In genomic region chr1:156282143-156282478, GRCh38 we compare ENCODE assay signal across 8 cellular contexts. TPM values are rescaled to one million over a fixed set of nuclear protein-coding genes. Genes with fewer than 3 reads are reported as not detected.
DNase-seq lines count a peak whose midpoint lies in the region; ATAC-seq, FAIRE-seq and TF ChIP-seq lines count a peak whose summit lies in the region.

No MANE protein-coding gene starts in this region.

- no peaks in the 10 kb centered on the region for H3K9me3 Mint-ChIP-seq in activated T-cell treated with anti-CD3 and anti-CD28 coated beads, Interleukin-2, amount 50 U/mL, for 24 hours

- H3K36me3 Mint-ChIP-seq in activated T-cell treated with anti-CD3 and anti-CD28 coated beads, Interleukin-2, amount 50 U/mL, for 24 hours (ENCODE audit: low read depth) = peaks cover 80% of the 10 kb centered on the region

- H3K27ac Mint-ChIP-seq in activated T-cell treated with anti-CD3 and anti-CD28 coated beads, Interleukin-2, amount 50 U/mL, for 24 hours = peak overlapping the region; percentile 94

- FAIRE-seq in K562 (lab: Jason Lieb, UNC) = peak; percentile 6

- H3K4me1 ChIP-seq in K562 (replicated peaks in 1 of 2; ENCODE audit: control insufficient read depth in 2 of 2, insufficient read depth in 2 of 2, low read length in 2 of 2) (peaks cover 6 to 10% of the 10 kb centered on the region in 2 experiments; a peak in 4 of 5 replicates), thyroid gland (peaks cover 16 to 21% of the 10 kb centered on the region in 2 donors)

- BruUV-seq in K562 (replicated peaks; lab: Mats Ljungman, UMichigan) = no TSS peak

- H3K27me3 Mint-ChIP-seq in activated T-cell treated with anti-CD3 and anti-CD28 coated beads, Interleukin-2, amount 50 U/mL, for 24 hours = no peaks in the 10 kb centered on the region

- peak overlapping the region; percentile 88 for H3K4me3 Mint-ChIP-seq in activated T-cell treated with anti-CD3 and anti-CD28 coated beads, Interleukin-2, amount 50 U/mL, for 24 hours

- TF ChIP-seq POLR2A in K562 (conservative IDR thresholded peaks at IDR 0.05) (no peak), thyroid gland (IDR thresholded peaks at IDR 0.05) (no peak)

- 0% methylated on average over 5 of the region's 10 CpGs for WGBS in K562 (ENCODE audit: insufficient coverage, low coverage, missing lambda C conversion rate)
- WGBS in thyroid gland, 2 donors = 1 to 2% methylated on average over 10 of the region's 10 CpGs

- peaks cover 52% of the 10 kb centered on the region for H3K36me3 ChIP-seq in K562 (ENCODE audit: control insufficient read depth, insufficient read depth, low read length)
- H3K36me3 ChIP-seq in thyroid gland = peaks cover 14 to 15% of the 10 kb centered on the region in 2 donors

- intact Hi-C loops in K562 (cut with micrococcal nuclease) (no loop called here), thyroid gland (cut with DNase I) (no loop called here)

- peak overlapping the region; percentile 95 for H2AFZ ChIP-seq in K562 (ENCODE audit: low read depth, low read length)

- no peaks in the 10 kb centered on the region for H3K9me3 ChIP-seq in K562 (replicated peaks; ENCODE audit: control insufficient read depth, insufficient read depth, low read depth, low read length)
- no peaks in the 10 kb centered on the region for H3K9me3 ChIP-seq in thyroid gland

- peak overlapping the region; percentile 100 for H3K4me2 ChIP-seq in K562 (ENCODE audit: insufficient read depth, low read length)

- H3K4me3 ChIP-seq in K562 (peak overlapping the region; percentile 97), thyroid gland (replicated peaks in 1 of 3) (peak overlapping the region; percentile 33 to 94 (median 61))

- in situ Hi-C loops in K562 (cut with MboI) = no loop called here

- H3K9me1 ChIP-seq in K562 (ENCODE audit: control insufficient read depth, insufficient read depth, low read length) = no peaks in the 10 kb centered on the region

- POLR2A ChIA-PET in K562 (lab: Yijun Ruan, JAX) = interaction anchor here (0.6 to 6.3 kb wide), 20 partner anchors 10 to 262 kb away, joined by 3 to 63 read pairs (median 4); partner anchors contain the start of genes GLMP and PMF1

- no peak for TF ChIP-seq RAD21 in K562 (CRISPR knock-in tag; conservative IDR thresholded peaks at IDR 0.05 in 1 of 2, IDR thresholded peaks at IDR 0.05 in 1 of 2)

- CTCF ChIA-PET in K562 (lab: Yijun Ruan, JAX; ENCODE audit: low intra/inter-chr PET ratio) = no interaction called here

- no peaks in the 10 kb centered on the region for H3K27me3 ChIP-seq in K562 (ENCODE audit: control insufficient read depth in 2 of 2, insufficient read depth in 2 of 2, low read length in 2 of 2)
- H3K27me3 ChIP-seq in thyroid gland = no peaks in the 10 kb centered on the region

- ATAC-seq in K562 (peak; percentile 10), left lobe of liver (peak; percentile 10)

- peaks cover 11% of the 10 kb centered on the region; the same call in 1 of the 2 replicates for H4K20me1 ChIP-seq in K562 (replicated peaks; ENCODE audit: control insufficient read depth, insufficient read depth, low read length)

- TF ChIP-seq CTCF in K562 (IDR thresholded peaks at IDR 0.05 in 2 of 3, conservative IDR thresholded peaks at IDR 0.05 in 1 of 3; ENCODE audit: insufficient read depth in 2 of 3, low read depth in 1 of 3, low read length in 3 of 3) (no peak), thyroid gland (IDR thresholded peaks at IDR 0.05) (no peak)

- peaks cover 39% of the 10 kb centered on the region for H3K4me1 Mint-ChIP-seq in activated T-cell treated with anti-CD3 and anti-CD28 coated beads, Interleukin-2, amount 50 U/mL, for 24 hours (ENCODE audit: low read depth)

- H3K27ac ChIP-seq in K562 (ENCODE audit: extremely low read depth, low read depth, low read length) (peak overlapping the region; percentile 93), thyroid gland (peak overlapping the region in 2 of 3 donors; percentile 64 to 90)

- peak overlapping the region; percentile 91 to 97 for H3K9ac ChIP-seq in K562 (ENCODE audit: insufficient read depth in 1 of 2, low read depth in 2 of 2, low read length in 2 of 2)

- no peak for TF ChIP-seq EP300 in K562 (IDR thresholded peaks at IDR 0.05; ENCODE audit: low read length)

- DNase-seq in activated T-cell treated with anti-CD3 and anti-CD28 coated beads, Interleukin-2, amount 50 U/mL, for 24 hours = no peak
- no peak for DNase-seq in activated T-cell treated with anti-CD3 and anti-CD28 coated beads, Interleukin-2, amount 50 U/mL, for 48 hours
- DNase-seq in NCI-H146 (lab: John Stamatoyannopoulos, UW) (peak; percentile 71), K562 (ENCODE audit: extremely low read depth in 1 of 4, low spot score in 3 of 4) (no peak), left lobe of liver (ENCODE audit: low spot score) (no peak), thyroid gland (peak in 1 of 2 donors; percentile 30), OCI-M1 (lab: John Stamatoyannopoulos, UW) (no peak), NAMALWA (ENCODE audit: low spot score) (no peak)

- peaks cover 52% of the 10 kb centered on the region for H3K79me2 ChIP-seq in K562 (ENCODE audit: control insufficient read depth, insufficient read depth, low read length)

RNA-seq across cellular contexts. Expression of gene SMG5, which starts 0.5 kb away (rescaled TPM):
- 126 and 277 TPM in 2 replicates for total RNA-seq in K562 (2011; cell fraction: chromatin; rRNA removed; ENCODE audit: low replicate concordance)
- total RNA-seq in K562 (2011; cell fraction: nucleolus; rRNA removed) = 112 and 123 TPM in 2 replicates
- total RNA-seq in K562 (2011; cell fraction: nucleoplasm; rRNA removed) = 105 and 122 TPM in 2 replicates
- total RNA-seq in K562 (2014; rRNA removed) = 56.0 and 71.6 TPM in 2 replicates
- 33.1 and 41.4 TPM in 2 replicates for total RNA-seq in K562 (2014; rRNA removed; fragmentation: Illumina TruSeq; extraction: Trizol)
- total RNA-seq in K562 (2015; rRNA removed; fragmentation: Illumina TruSeq; extraction: Trizol) = 53.1 and 53.7 TPM in 2 replicates
- 78.4 and 85.9 TPM in 2 replicates for total RNA-seq in K562 (2021)
- polyA plus RNA-seq in K562 (2011; rRNA removed) = 41.4 and 53.9 TPM in 2 replicates
- polyA plus RNA-seq in K562 (2011; cell fraction: cytosol; rRNA removed) = 33.8 and 36.1 TPM in 2 replicates
- 202 and 245 TPM in 2 replicates for polyA plus RNA-seq in K562 (2011; cell fraction: nucleus; rRNA removed)
- polyA plus RNA-seq in K562 (2012) = 44.7 and 57.3 TPM in 2 replicates
- polyA plus RNA-seq in K562 (2014; fragmentation: Illumina TruSeq; extraction: Trizol) = 69.4 and 69.7 TPM in 2 replicates
- 1 to 10 TPM; 1.4 to 1.6 TPM for polyA plus RNA-seq in K562 (2014; fragmentation: Nextera tagmentation; extraction: Ambion mirVana)
- 53.0 and 58.7 TPM in 2 replicates for polyA plus RNA-seq in K562 (2014; rRNA removed)
- 27.6 and 30.1 TPM in 2 replicates for polyA minus RNA-seq in K562 (2011; rRNA and poly(A)+ RNA removed)
- polyA minus RNA-seq in K562 (2011; cell fraction: cytosol; rRNA and poly(A)+ RNA removed) = 18.5 and 20.0 TPM in 2 replicates
- 29.4 and 36.3 TPM in 2 replicates for polyA minus RNA-seq in K562 (2011; cell fraction: nucleus; rRNA and poly(A)+ RNA removed)
- 43.3 TPM for total RNA-seq in left lobe of liver
- 10 to 100 TPM; 57.2 to 89.0 (median 76.1) TPM for total RNA-seq in thyroid gland

RNA-seq across cellular contexts. Expression of gene TMEM79, which starts 2.0 kb away (rescaled TPM):
- total RNA-seq in K562 (2011; cell fraction: chromatin; rRNA removed; ENCODE audit: low replicate concordance) = 7.9 and 23.3 TPM in 2 replicates
- total RNA-seq in K562 (2011; cell fraction: nucleolus; rRNA removed) = 23.9 and 26.5 TPM in 2 replicates
- 14.7 and 15.8 TPM in 2 replicates for total RNA-seq in K562 (2011; cell fraction: nucleoplasm; rRNA removed)
- 3.8 and 6.9 TPM in 2 replicates for total RNA-seq in K562 (2014; rRNA removed)
- total RNA-seq in K562 (2014; rRNA removed; fragmentation: Illumina TruSeq; extraction: Trizol) = 2.1 and 2.6 TPM in 2 replicates
- 5.1 and 5.4 TPM in 2 replicates for total RNA-seq in K562 (2015; rRNA removed; fragmentation: Illumina TruSeq; extraction: Trizol)
- total RNA-seq in K562 (2021) = 6.8 and 7.2 TPM in 2 replicates
- 4.0 and 4.8 TPM in 2 replicates for polyA plus RNA-seq in K562 (2011; rRNA removed)
- polyA plus RNA-seq in K562 (2011; cell fraction: cytosol; rRNA removed) = 5.0 and 12.1 TPM in 2 replicates
- 10.3 and 25.9 TPM in 2 replicates for polyA plus RNA-seq in K562 (2011; cell fraction: nucleus; rRNA removed)
- 5.7 and 9.5 TPM in 2 replicates for polyA plus RNA-seq in K562 (2012)
- polyA plus RNA-seq in K562 (2014; fragmentation: Illumina TruSeq; extraction: Trizol) = 5.6 and 5.7 TPM in 2 replicates
- 1 to 10 TPM in 1 of 2 experiments, under 1 TPM in 1; 0.69 to 1.2 TPM for polyA plus RNA-seq in K562 (2014; fragmentation: Nextera tagmentation; extraction: Ambion mirVana)
- polyA plus RNA-seq in K562 (2014; rRNA removed) = 6.1 and 8.3 TPM in 2 replicates
- polyA minus RNA-seq in K562 (2011; rRNA and poly(A)+ RNA removed) = 2.3 TPM in 2 replicates
- polyA minus RNA-seq in K562 (2011; cell fraction: cytosol; rRNA and poly(A)+ RNA removed) = 1.6 and 2.3 TPM in 2 replicates
- 7.0 and 10.9 TPM in 2 replicates for polyA minus RNA-seq in K562 (2011; cell fraction: nucleus; rRNA and poly(A)+ RNA removed)
- total RNA-seq in left lobe of liver = 2.6 TPM
- 1 to 10 TPM in 3 of 4 donors, under 1 TPM in 1; 0.96 to 2.2 (median 1.7) TPM for total RNA-seq in thyroid gland

RNA-seq across cellular contexts. Expression of gene GLMP, which starts 13.4 kb away (rescaled TPM):
- 13.4 and 24.2 TPM in 2 replicates for total RNA-seq in K562 (2011; cell fraction: chromatin; rRNA removed; ENCODE audit: low replicate concordance)
- 21.3 and 23.8 TPM in 2 replicates for total RNA-seq in K562 (2011; cell fraction: nucleolus; rRNA removed)
- total RNA-seq in K562 (2011; cell fraction: nucleoplasm; rRNA removed) = 24.8 and 28.6 TPM in 2 replicates
- total RNA-seq in K562 (2014; rRNA removed) (25.7 and 27.0 TPM in 2 replicates), K562 (2014; rRNA removed; fragmentation: Illumina TruSeq; extraction: Trizol) (10.1 and 12.8 TPM in 2 replicates), K562 (2015; rRNA removed; fragmentation: Illumina TruSeq; extraction: Trizol) (18.5 and 19.7 TPM in 2 replicates), K562 (2021) (22.7 and 23.7 TPM in 2 replicates), left lobe of liver (32.9 TPM), thyroid gland (10 to 100 TPM; 43.3 to 56.1 (median 49.8) TPM)
- polyA plus RNA-seq in K562 (2011; rRNA removed) (8.3 and 15.5 TPM in 2 replicates), K562 (2014; fragmentation: Illumina TruSeq; extraction: Trizol) (28.2 and 29.1 TPM in 2 replicates), K562 (2014; fragmentation: Nextera tagmentation; extraction: Ambion mirVana) (10 to 100 TPM; 11.0 to 22.4 TPM), K562 (2014; rRNA removed) (21.7 and 24.5 TPM in 2 replicates)
- polyA plus RNA-seq in K562 (2011; cell fraction: cytosol; rRNA removed) = 23.7 and 34.0 TPM in 2 replicates
- polyA plus RNA-seq in K562 (2011; cell fraction: nucleus; rRNA removed) = 18.0 and 19.6 TPM in 2 replicates
- 22.2 and 32.3 TPM in 2 replicates for polyA plus RNA-seq in K562 (2012)
- 4.6 and 5.6 TPM in 2 replicates for polyA minus RNA-seq in K562 (2011; rRNA and poly(A)+ RNA removed)
- polyA minus RNA-seq in K562 (2011; cell fraction: cytosol; rRNA and poly(A)+ RNA removed) = 8.4 and 11.0 TPM in 2 replicates
- 5.5 and 8.9 TPM in 2 replicates for polyA minus RNA-seq in K562 (2011; cell fraction: nucleus; rRNA and poly(A)+ RNA removed)

RNA-seq across cellular contexts. Expression of gene VHLL, which starts 17.0 kb away (rescaled TPM):
- 1.3 TPM in 1 of 2 replicates, not detected in the other for total RNA-seq in K562 (2011; cell fraction: chromatin; rRNA removed; ENCODE audit: low replicate concordance)
- not detected in 2 replicates for total RNA-seq in K562 (2011; cell fraction: nucleolus; rRNA removed)
- total RNA-seq in K562 (2011; cell fraction: nucleoplasm; rRNA removed) = 0.66 TPM in 1 of 2 replicates, not detected in the other
- total RNA-seq in K562 (2014; rRNA removed) = not detected in 2 replicates
- not detected in 2 replicates for total RNA-seq in K562 (2014; rRNA removed; fragmentation: Illumina TruSeq; extraction: Trizol)
- total RNA-seq in K562 (2015; rRNA removed; fragmentation: Illumina TruSeq; extraction: Trizol) = not detected in 2 replicates
- total RNA-seq in K562 (2021) = not detected in 2 replicates
- not detected in 2 replicates for polyA plus RNA-seq in K562 (2011; rRNA removed)
- not detected in 2 replicates for polyA plus RNA-seq in K562 (2011; cell fraction: cytosol; rRNA removed)
- not detected in 2 replicates for polyA plus RNA-seq in K562 (2011; cell fraction: nucleus; rRNA removed)
- not detected in 2 replicates for polyA plus RNA-seq in K562 (2012)
- polyA plus RNA-seq in K562 (2014; fragmentation: Illumina TruSeq; extraction: Trizol) = not detected in 2 replicates
- not detected for polyA plus RNA-seq in K562 (2014; fragmentation: Nextera tagmentation; extraction: Ambion mirVana)
- polyA plus RNA-seq in K562 (2014; rRNA removed) = not detected in 2 replicates
- not detected in 2 replicates for polyA minus RNA-seq in K562 (2011; rRNA and poly(A)+ RNA removed)
- not detected in 2 replicates for polyA minus RNA-seq in K562 (2011; cell fraction: cytosol; rRNA and poly(A)+ RNA removed)
- not detected in 2 replicates for polyA minus RNA-seq in K562 (2011; cell fraction: nucleus; rRNA and poly(A)+ RNA removed)
- total RNA-seq in left lobe of liver = not detected
- not detected for total RNA-seq in thyroid gland

RNA-seq across cellular contexts. Expression of gene PAQR6, which starts 34.3 kb away (rescaled TPM):
- 2.9 and 5.5 TPM in 2 replicates for total RNA-seq in K562 (2011; cell fraction: chromatin; rRNA removed; ENCODE audit: low replicate concordance)
- total RNA-seq in K562 (2011; cell fraction: nucleolus; rRNA removed) = 3.5 and 4.3 TPM in 2 replicates
- 2.9 and 3.6 TPM in 2 replicates for total RNA-seq in K562 (2011; cell fraction: nucleoplasm; rRNA removed)
- total RNA-seq in K562 (2014; rRNA removed) (0.86 TPM in 2 replicates), K562 (2014; rRNA removed; fragmentation: Illumina TruSeq; extraction: Trizol) (0.32 and 0.62 TPM in 2 replicates), K562 (2015; rRNA removed; fragmentation: Illumina TruSeq; extraction: Trizol) (0.64 and 0.72 TPM in 2 replicates), K562 (2021) (1.0 and 1.2 TPM in 2 replicates), left lobe of liver (3.3 TPM), thyroid gland (1 to 10 TPM in 2 of 4 donors, under 1 TPM in 2; 0.63 to 2.3 (median 1.3) TPM)
- polyA plus RNA-seq in K562 (2011; rRNA removed) (0.52 and 1.4 TPM in 2 replicates), K562 (2014; fragmentation: Illumina TruSeq; extraction: Trizol) (0.59 and 0.73 TPM in 2 replicates), K562 (2014; fragmentation: Nextera tagmentation; extraction: Ambion mirVana) (under 1 TPM; 0.07 to 0.23 TPM), K562 (2014; rRNA removed) (1.3 and 1.8 TPM in 2 replicates)
- 1.2 and 1.3 TPM in 2 replicates for polyA plus RNA-seq in K562 (2011; cell fraction: cytosol; rRNA removed)
- polyA plus RNA-seq in K562 (2011; cell fraction: nucleus; rRNA removed) = 10.9 and 15.4 TPM in 2 replicates
- 1.6 and 4.4 TPM in 2 replicates for polyA plus RNA-seq in K562 (2012)
- polyA minus RNA-seq in K562 (2011; rRNA and poly(A)+ RNA removed) = not detected in 2 replicates
- polyA minus RNA-seq in K562 (2011; cell fraction: cytosol; rRNA and poly(A)+ RNA removed) = not detected in 2 replicates
- 0.67 and 1.00 TPM in 2 replicates for polyA minus RNA-seq in K562 (2011; cell fraction: nucleus; rRNA and poly(A)+ RNA removed)
